17 cellular contexts compared by ENCODE assay signal in genomic region chr17:3920940-3921852, GRCh38. TPM values are rescaled to one million over a fixed set of nuclear protein-coding genes. Genes with fewer than 3 reads are reported as not detected.
DNase-seq lines count a peak whose midpoint lies in the region; ATAC-seq and TF ChIP-seq lines count a peak whose summit lies in the region.
"Had no signal": no experiment of that assay in that cellular context is flagged by ENCODE, and none has a peak within 500 bp of the region (broad histone marks: within the 10 kb centered on the region; RNA-seq: fewer than 3 reads in every experiment).

No MANE protein-coding gene starts in this region.

- peak; percentile 16 to 52 for ATAC-seq in right cardiac atrium
- no peak for ATAC-seq in Right ventricle myocardium superior (ENCODE audit: poor library complexity)
- ATAC-seq: activated T-cell treated with anti-CD3 and anti-CD28 coated beads, Interleukin-2, amount 50 U/mL, for 4 hours; gastrocnemius medialis; upper lobe of right lung had no signal

- H3K9me3 ChIP-seq in right cardiac atrium (ENCODE audit: control insufficient read depth, low read length), result no peaks in the 10 kb centered on the region
- no peaks in the 10 kb centered on the region for H3K9me3 ChIP-seq in vagina
- H3K9me3 ChIP-seq: gastrocnemius medialis, upper lobe of right lung had no signal

- no peaks in the 10 kb centered on the region for H3K36me3 ChIP-seq in vagina
- H3K36me3 ChIP-seq: gastrocnemius medialis, upper lobe of right lung had no signal

- intact Hi-C loops in right cardiac atrium (cut with DNase I), result no loop called here
- intact Hi-C loops in Right ventricle myocardium superior (cut with DNase I), result no loop called here
- intact Hi-C loops in vagina (cut with DNase I), result no loop called here

- H3K4me3 Mint-ChIP-seq in progenitor cell of endocrine pancreas (ENCODE audit: low read depth), result no peak overlapping the region
- H3K4me3 Mint-ChIP-seq: activated T-cell treated with anti-CD3 and anti-CD28 coated beads, Interleukin-2, amount 50 U/mL, for 4 hours; central memory CD8-positive, alpha-beta T cell had no signal

- H3K9me3 Mint-ChIP-seq in progenitor cell of endocrine pancreas (ENCODE audit: low read depth), result no peaks in the 10 kb centered on the region
- H3K9me3 Mint-ChIP-seq: activated T-cell treated with anti-CD3 and anti-CD28 coated beads, Interleukin-2, amount 50 U/mL, for 4 hours; central memory CD8-positive, alpha-beta T cell had no signal

- TF ChIP-seq POLR2A in vagina (IDR thresholded peaks at IDR 0.05), result no peak

- no peaks in the 10 kb centered on the region for H3K36me3 Mint-ChIP-seq in progenitor cell of endocrine pancreas (ENCODE audit: insufficient read depth)

- peak; percentile 72 to 77 (median 75) for DNase-seq in right cardiac atrium
- DNase-seq in Right ventricle myocardium superior, result no peak
- DNase-seq in SHP77 treated with DMSO at 0.1 percent for 48 hours (lab: John Stamatoyannopoulos, UW), result peak; percentile 26
- DNase-seq in left kidney (ENCODE audit: low read depth, low spot score), result peak; percentile 71
- DNase-seq in vagina (ENCODE audit: extremely low spot score in 2 of 2), result no peak
- DNase-seq in activated T-cell treated with anti-CD3 and anti-CD28 coated beads, Interleukin-2, amount 50 U/mL, for 48 hours, result no peak
- no peak for DNase-seq in progenitor cell of endocrine pancreas (ENCODE audit: low spot score, unreplicated experiment)
- DNase-seq in stimulated activated CD8-positive, alpha-beta memory T cell treated with anti-CD3 and anti-CD28 coated beads, Interleukin-4, amount 100 ng/mL, for 48 hours, result no peak
- DNase-seq: activated T-cell treated with anti-CD3 and anti-CD28 coated beads, Interleukin-2, amount 50 U/mL, for 4 hours; gastrocnemius medialis; mesenchymal stem cell; NCI-H187 treated with DMSO at 0.1 percent for 48 hours; NCI-H446 treated with DMSO at 0.1 percent for 48 hours; stimulated activated CD4-positive, alpha-beta T cell treated with anti-CD3 and anti-CD28 coated beads, Interleukin-4, amount 100 ng/mL, for 1 hour; upper lobe of right lung had no signal

- H3K27ac Mint-ChIP-seq in progenitor cell of endocrine pancreas, result no peak overlapping the region

- no peaks in the 10 kb centered on the region for H3K27me3 Mint-ChIP-seq in progenitor cell of endocrine pancreas
- H3K27me3 Mint-ChIP-seq: central memory CD8-positive, alpha-beta T cell had no signal

- H3K27me3 ChIP-seq in right cardiac atrium (ENCODE audit: control insufficient read depth, insufficient read depth) (no peaks in the 10 kb centered on the region), vagina (no peaks in the 10 kb centered on the region)
- H3K27me3 ChIP-seq: gastrocnemius medialis, upper lobe of right lung had no signal

- H3K4me1 ChIP-seq in right cardiac atrium (ENCODE audit: control insufficient read depth, insufficient read depth, low read length) (peaks cover 11% of the 10 kb centered on the region), vagina (peaks cover 13% of the 10 kb centered on the region)

- H3K4me1 Mint-ChIP-seq in progenitor cell of endocrine pancreas (ENCODE audit: low read depth), result no peaks in the 10 kb centered on the region

- H3K4me3 ChIP-seq in right cardiac atrium (ENCODE audit: low read length), result no peak overlapping the region
- H3K4me3 ChIP-seq in vagina, result no peak overlapping the region
- H3K4me3 ChIP-seq: gastrocnemius medialis, upper lobe of right lung had no signal

- 79% methylated on average over 37 of the region's 37 CpGs for WGBS in right cardiac atrium

- no peak overlapping the region for H3K27ac ChIP-seq in right cardiac atrium (ENCODE audit: low read length)
- no peak overlapping the region for H3K27ac ChIP-seq in vagina
- H3K27ac ChIP-seq: gastrocnemius medialis, upper lobe of right lung had no signal

- TF ChIP-seq CTCF in vagina (IDR thresholded peaks at IDR 0.05) (no peak), progenitor cell of endocrine pancreas (IDR thresholded peaks at IDR 0.05; ENCODE audit: unreplicated experiment) (no peak)

RNA-seq across cellular contexts. Expression of gene P2RX1, which starts 4.9 kb away (rescaled TPM):
- total RNA-seq in right cardiac atrium (1 to 10 TPM in 3 of 4 donors, under 1 TPM in 1; 0.74 to 3.8 (median 1.4) TPM), Right ventricle myocardium superior (0.08 TPM), vagina (4.2 TPM), progenitor cell of endocrine pancreas (0.19 and 0.60 TPM in 2 replicates)
- 1.1 TPM for polyA plus RNA-seq in right cardiac atrium
- polyA plus RNA-seq: neural cell had no signal

RNA-seq across cellular contexts. Expression of gene CAMKK1, which starts 28.3 kb away (rescaled TPM):
- total RNA-seq in right cardiac atrium, result 1 to 10 TPM; 4.2 to 6.7 (median 6.0) TPM
- polyA plus RNA-seq in right cardiac atrium, result 4.5 TPM
- 4.0 TPM for total RNA-seq in Right ventricle myocardium superior
- 12.0 TPM for total RNA-seq in vagina
- 3.3 and 3.6 TPM in 2 replicates for total RNA-seq in progenitor cell of endocrine pancreas

RNA-seq across cellular contexts. Expression of gene ATP2A3, which starts 43.0 kb away (rescaled TPM):
- total RNA-seq in right cardiac atrium (10 to 100 TPM; 10.5 to 16.6 (median 15.5) TPM), Right ventricle myocardium superior (6.0 TPM), vagina (15.5 TPM), progenitor cell of endocrine pancreas (54.0 and 59.2 TPM in 2 replicates)
- polyA plus RNA-seq in right cardiac atrium, result 7.9 TPM
- polyA plus RNA-seq: neural cell had no signal

Comparison
In these comparisons a context has a peak if more than half of its experiments do, and no peak if none do; other contexts are left out.
1. DNase-seq: peak in right cardiac atrium (3 of 3), SHP77 treated with DMSO at 0.1 percent for 48 hours (single experiment) and left kidney (single experiment); none in Right ventricle myocardium superior (single experiment), vagina (0 of 2), activated T-cell treated with anti-CD3 and anti-CD28 coated beads, Interleukin-2, amount 50 U/mL, for 48 hours (0 of 2), progenitor cell of endocrine pancreas (single experiment) and stimulated activated CD8-positive, alpha-beta memory T cell treated with anti-CD3 and anti-CD28 coated beads, Interleukin-4, amount 100 ng/mL, for 48 hours (single experiment).